Comparison of ENCODE assay signal across 13 cellular contexts in genomic region chr2:98467082-98467536, GRCh38. TPM values are rescaled to one million over a fixed set of nuclear protein-coding genes. Genes with fewer than 3 reads are reported as not detected.
DNase-seq lines count a peak whose midpoint lies in the region; ATAC-seq lines count a peak whose summit lies in the region.
"Had no signal": no experiment of that assay in that cellular context is flagged by ENCODE, and none has a peak within 500 bp of the region (broad histone marks: within the 10 kb centered on the region; RNA-seq: fewer than 3 reads in every experiment).

No MANE protein-coding gene starts in this region.

- H3K36me3 Mint-ChIP-seq in CD4-positive, alpha-beta memory T cell = peaks cover 7 to 9% of the 10 kb centered on the region in 2 donors
- H3K36me3 Mint-ChIP-seq in activated T-helper 2 cell treated with anti-CD3 and anti-CD28 coated beads, Interferon-gamma antibody, Interleukin-2, Interleukin-4, amounts not matched to agents 10 μg/mL and 5 μg/mL and 100 μg/mL, durations not matched to agents 14 hours and 24 hours and 36 hours (ENCODE audit: low read depth) = peaks cover 32% of the 10 kb centered on the region
- H3K36me3 Mint-ChIP-seq in natural killer cell treated with Interleukin-12 subunit alpha and Interleukin-12 subunit beta and Interleukin-15 and Interleukin-18, amount 100 ng/mL, for 72 hours = peaks cover 5% of the 10 kb centered on the region

- peak in 1 of 2 donors; percentile 17 for ATAC-seq in natural killer cell treated with Interleukin-12 subunit alpha and Interleukin-12 subunit beta and Interleukin-15 and Interleukin-18, amount 100 ng/mL, for 72 hours
- ATAC-seq in GM21786 (IDR thresholded peaks at IDR 0.05; ENCODE audit: unreplicated experiment) = no peak
- no peak for ATAC-seq in GM21360 (IDR thresholded peaks at IDR 0.05; ENCODE audit: unreplicated experiment)
- ATAC-seq: body of pancreas, gastrocnemius medialis had no signal

- DNase-seq in CD4-positive, alpha-beta memory T cell = peak in 1 of 5 donors; percentile 55
- DNase-seq in KBM-7 (peak; percentile 37), retina (no peak)
- DNase-seq in activated T-helper 2 cell treated with anti-CD3 and anti-CD28 coated beads, Interferon-gamma antibody, Interleukin-2, Interleukin-4, amounts not matched to agents 10 μg/mL and 5 μg/mL and 100 μg/mL, durations not matched to agents 14 hours and 24 hours and 36 hours (ENCODE audit: low spot score) = no peak
- no peak for DNase-seq in natural killer cell treated with Interleukin-12 subunit alpha and Interleukin-12 subunit beta and Interleukin-15 and Interleukin-18, amount 100 ng/mL, for 72 hours (ENCODE audit: low spot score)
- no peak for DNase-seq in stimulated activated CD4-positive, alpha-beta T cell treated with anti-CD3 and anti-CD28 coated beads, Interleukin-2, amount 100 ng/mL, for 24 hours
- DNase-seq: body of pancreas, gastrocnemius medialis, NCI-H146, NCI-H510A treated with DMSO at 0.1 percent for 48 hours had no signal

- H3K4me1 ChIP-seq in CD4-positive, alpha-beta memory T cell (ENCODE audit: insufficient read depth, low read length) = peaks cover 96% of the 10 kb centered on the region

- POLR2A ChIA-PET in CD4-positive, alpha-beta memory T cell (lab: Charles Lee; ENCODE audit: partially characterized antibody) = interaction anchor here (7.8 to 20.9 kb wide), 2 partner anchors 14 to 16 kb away, joined by 327 to 338 read pairs; partner anchors contain the start of gene INPP4A

- peak overlapping the region; percentile 92 to 98 (median 97) for H3K27ac Mint-ChIP-seq in CD4-positive, alpha-beta memory T cell
- peak overlapping the region; percentile 95 for H3K27ac Mint-ChIP-seq in activated T-helper 2 cell treated with anti-CD3 and anti-CD28 coated beads, Interferon-gamma antibody, Interleukin-2, Interleukin-4, amounts not matched to agents 10 μg/mL and 5 μg/mL and 100 μg/mL, durations not matched to agents 14 hours and 24 hours and 36 hours
- peak overlapping the region; percentile 95 to 96 for H3K27ac Mint-ChIP-seq in natural killer cell treated with Interleukin-12 subunit alpha and Interleukin-12 subunit beta and Interleukin-15 and Interleukin-18, amount 100 ng/mL, for 72 hours

- peaks cover 0 to 2% (median 0%) of the 10 kb centered on the region in 8 donors for H3K9me3 Mint-ChIP-seq in CD4-positive, alpha-beta memory T cell
- no peaks in the 10 kb centered on the region for H3K9me3 Mint-ChIP-seq in activated T-helper 2 cell treated with anti-CD3 and anti-CD28 coated beads, Interferon-gamma antibody, Interleukin-2, Interleukin-4, amounts not matched to agents 10 μg/mL and 5 μg/mL and 100 μg/mL, durations not matched to agents 14 hours and 24 hours and 36 hours
- no peaks in the 10 kb centered on the region for H3K9me3 Mint-ChIP-seq in natural killer cell treated with Interleukin-12 subunit alpha and Interleukin-12 subunit beta and Interleukin-15 and Interleukin-18, amount 100 ng/mL, for 72 hours

- H3K9me3 ChIP-seq in CD4-positive, alpha-beta memory T cell (ENCODE audit: control insufficient read depth in 1 of 2, low read length in 2 of 2) = no peaks in the 10 kb centered on the region
- H3K9me3 ChIP-seq: body of pancreas, gastrocnemius medialis had no signal

- CTCF ChIA-PET in CD4-positive, alpha-beta memory T cell (lab: Charles Lee; ENCODE audit: partially characterized antibody) = interaction anchor here (0.9 to 7.6 kb wide), 6 partner anchors 12 to 54 kb away, joined by 3 to 81 read pairs (median 20); no protein-coding TSS in a partner anchor

- peak overlapping the region; percentile 80 to 98 (median 90) for H3K4me3 Mint-ChIP-seq in CD4-positive, alpha-beta memory T cell
- peak overlapping the region; percentile 24 for H3K4me3 Mint-ChIP-seq in activated T-helper 2 cell treated with anti-CD3 and anti-CD28 coated beads, Interferon-gamma antibody, Interleukin-2, Interleukin-4, amounts not matched to agents 10 μg/mL and 5 μg/mL and 100 μg/mL, durations not matched to agents 14 hours and 24 hours and 36 hours (ENCODE audit: low read depth)
- peak overlapping the region; percentile 95 for H3K4me3 Mint-ChIP-seq in natural killer cell treated with Interleukin-12 subunit alpha and Interleukin-12 subunit beta and Interleukin-15 and Interleukin-18, amount 100 ng/mL, for 72 hours

- H3K4me3 ChIP-seq in CD4-positive, alpha-beta memory T cell (ENCODE audit: low read length in 2 of 2) = peak overlapping the region; percentile 7 to 27
- H3K4me3 ChIP-seq: body of pancreas, gastrocnemius medialis had no signal

- in situ Hi-C loops in KBM-7 (cut with MboI; ENCODE audit: low pct_unique_long_range_greater_than_20kb, low sequenced_read_pairs) = no loop called here

- intact Hi-C loops in CD4-positive, alpha-beta memory T cell (cut with micrococcal nuclease) = no loop called here
- intact Hi-C loops in activated T-helper 2 cell treated with anti-CD3 and anti-CD28 coated beads, Interferon-gamma antibody, Interleukin-2, Interleukin-4, amounts not matched to agents 10 μg/mL and 5 μg/mL and 100 μg/mL, durations not matched to agents 14 hours and 24 hours and 36 hours (cut with micrococcal nuclease) = loop anchor here (5.0 to 10.0 kb wide), 3 partner anchors 85 to 268 kb away; partner anchors contain the start of genes COA5, MGAT4A and UNC50

- no peaks in the 10 kb centered on the region for H3K36me3 ChIP-seq in CD4-positive, alpha-beta memory T cell (ENCODE audit: insufficient read depth, low read length)
- H3K36me3 ChIP-seq: gastrocnemius medialis had no signal

- H3K4me1 Mint-ChIP-seq in CD4-positive, alpha-beta memory T cell = peaks cover 69 to 93% (median 82%) of the 10 kb centered on the region in 4 donors
- peaks cover 83% of the 10 kb centered on the region for H3K4me1 Mint-ChIP-seq in activated T-helper 2 cell treated with anti-CD3 and anti-CD28 coated beads, Interferon-gamma antibody, Interleukin-2, Interleukin-4, amounts not matched to agents 10 μg/mL and 5 μg/mL and 100 μg/mL, durations not matched to agents 14 hours and 24 hours and 36 hours (ENCODE audit: low read depth)
- H3K4me1 Mint-ChIP-seq in natural killer cell treated with Interleukin-12 subunit alpha and Interleukin-12 subunit beta and Interleukin-15 and Interleukin-18, amount 100 ng/mL, for 72 hours (ENCODE audit: low read depth in 2 of 2) = peaks cover 78 to 81% of the 10 kb centered on the region in 2 donors

- peak overlapping the region; percentile 71 for H3K27ac ChIP-seq in CD4-positive, alpha-beta memory T cell (ENCODE audit: low read depth, low read length)
- H3K27ac ChIP-seq: body of pancreas, C4-2B had no signal

- no peaks in the 10 kb centered on the region for H3K27me3 ChIP-seq in CD4-positive, alpha-beta memory T cell (ENCODE audit: insufficient read depth, low read length)
- H3K27me3 ChIP-seq: body of pancreas, gastrocnemius medialis had no signal

- H3K27me3 Mint-ChIP-seq in CD4-positive, alpha-beta memory T cell = no peaks in the 10 kb centered on the region
- no peaks in the 10 kb centered on the region for H3K27me3 Mint-ChIP-seq in activated T-helper 2 cell treated with anti-CD3 and anti-CD28 coated beads, Interferon-gamma antibody, Interleukin-2, Interleukin-4, amounts not matched to agents 10 μg/mL and 5 μg/mL and 100 μg/mL, durations not matched to agents 14 hours and 24 hours and 36 hours (ENCODE audit: low read depth)
- no peaks in the 10 kb centered on the region for H3K27me3 Mint-ChIP-seq in natural killer cell treated with Interleukin-12 subunit alpha and Interleukin-12 subunit beta and Interleukin-15 and Interleukin-18, amount 100 ng/mL, for 72 hours

RNA-seq across cellular contexts. Expression of gene INPP4A, which starts 22.5 kb away (rescaled TPM):
- 100 to 1,000 TPM; 133 TPM for total RNA-seq in CD4-positive, alpha-beta memory T cell
- 10 to 100 TPM; 30.5 to 50.7 TPM for polyA plus RNA-seq in CD4-positive, alpha-beta memory T cell
- 35.9 and 40.2 TPM in 2 replicates for total RNA-seq in activated T-helper 2 cell treated with anti-CD3 and anti-CD28 coated beads, Interferon-gamma antibody, Interleukin-2, Interleukin-4, amounts not matched to agents 10 μg/mL and 5 μg/mL and 100 μg/mL, durations not matched to agents 14 hours and 24 hours and 36 hours
- 100 to 1,000 TPM in 1 of 2 donors, 10 to 100 TPM in 1; 65.0 to 150 TPM for total RNA-seq in natural killer cell treated with Interleukin-12 subunit alpha and Interleukin-12 subunit beta and Interleukin-15 and Interleukin-18, amount 100 ng/mL, for 72 hours

Comparison
In these comparisons a context has a peak if more than half of its experiments do, and no peak if none do; other contexts are left out.
1. H3K4me3 Mint-ChIP-seq: peak in every context shown above with its lines; median percentile 95 in natural killer cell treated with Interleukin-12 subunit alpha and Interleukin-12 subunit beta and Interleukin-15 and Interleukin-18, amount 100 ng/mL, for 72 hours; 90 in CD4-positive, alpha-beta memory T cell; 24 in activated T-helper 2 cell treated with anti-CD3 and anti-CD28 coated beads, Interferon-gamma antibody, Interleukin-2, Interleukin-4, amounts not matched to agents 10 μg/mL and 5 μg/mL and 100 μg/mL, durations not matched to agents 14 hours and 24 hours and 36 hours.